ENCODE assay signal across 8 cellular contexts in genomic region chr2:227472265-227473018, GRCh38. TPM values are rescaled to one million over a fixed set of nuclear protein-coding genes. Genes with fewer than 3 reads are reported as not detected.
DNase-seq lines count a peak whose midpoint lies in the region; ATAC-seq, FAIRE-seq and TF ChIP-seq lines count a peak whose summit lies in the region.

No MANE protein-coding gene starts in this region.

- H3F3A ChIP-seq in GM23248 (ENCODE audit: insufficient read depth) (peaks cover 4% of the 10 kb centered on the region), neural cell (ENCODE audit: insufficient read depth, low read length, poor library complexity, severe bottlenecking) (no peaks in the 10 kb centered on the region)

- H3K9me2 ChIP-seq in GM23248 (ENCODE audit: insufficient read depth) (no peaks in the 10 kb centered on the region), neural cell (ENCODE audit: insufficient read depth, low read length) (no peaks in the 10 kb centered on the region)

- intact Hi-C loops in aorta (cut with DNase I), result loop anchor here (5.0 to 10.0 kb wide), 3 partner anchors 45 to 292 kb away; no protein-coding TSS in a partner anchor

- H3K4me2 ChIP-seq in GM23248 (ENCODE audit: unreplicated experiment) (peak overlapping the region; percentile 39), neural cell (ENCODE audit: low read length) (no peak overlapping the region)

- peak; percentile 64 for DNase-seq in GM12891 (ENCODE audit: insufficient read length, low spot score)
- DNase-seq in GM23248, result peak; percentile 63
- no peak for DNase-seq in LNCaP clone FGC (ENCODE audit: low read depth)
- peak; percentile 48 for DNase-seq in activated T-cell treated with anti-CD3 and anti-CD28 coated beads, Interleukin-2, amount 50 U/mL, for 1 hour
- no peak for DNase-seq in fibroblast of mammary gland (ENCODE audit: low read depth)
- peak; percentile 64 to 83 for DNase-seq in aorta
- DNase-seq in NCI-H526 treated with DMSO at 0.1 percent for 48 hours (lab: John Stamatoyannopoulos, UW), result no peak

- H3K36me3 ChIP-seq in GM23248 (ENCODE audit: low read depth) (no peaks in the 10 kb centered on the region), neural cell (ENCODE audit: insufficient read depth, low read length) (no peaks in the 10 kb centered on the region), aorta (ENCODE audit: control insufficient read depth in 1 of 2, insufficient read depth in 2 of 2, low read length in 1 of 2) (no peaks in the 10 kb centered on the region)

- ATAC-seq in aorta (ENCODE audit: low FRiP score), result peak; percentile 56

- H3K27me3 ChIP-seq in GM23248 (replicated peaks; ENCODE audit: insufficient read depth) (no peaks in the 10 kb centered on the region), neural cell (ENCODE audit: insufficient read depth, low read depth, low read length) (no peaks in the 10 kb centered on the region), aorta (ENCODE audit: control insufficient read depth in 1 of 2, insufficient read depth in 2 of 2, low read length in 1 of 2) (no peaks in the 10 kb centered on the region)

- H3K4me3 ChIP-seq in GM23248 (peak overlapping the region; percentile 81), LNCaP clone FGC (ENCODE audit: low read depth, low read length) (peak overlapping the region; percentile 64), fibroblast of mammary gland (ENCODE audit: control insufficient read depth, low read depth, low read length) (peak overlapping the region; percentile 70), neural cell (ENCODE audit: low read length) (peak overlapping the region; percentile 70), aorta (ENCODE audit: low read length in 2 of 2) (peak overlapping the region; percentile 85 to 98)

- H3K27ac ChIP-seq in GM23248 (peak overlapping the region; percentile 77), neural cell (ENCODE audit: low read length) (peak overlapping the region; percentile 87), aorta (ENCODE audit: low read depth in 1 of 2, low read length in 2 of 2) (peak overlapping the region; percentile 49 to 85)

- peaks cover 33% of the 10 kb centered on the region for H3K4me1 ChIP-seq in GM23248 (ENCODE audit: insufficient read depth)
- H3K4me1 ChIP-seq in aorta (ENCODE audit: control insufficient read depth in 1 of 2, insufficient read depth in 2 of 2, low read length in 2 of 2), result peaks cover 0 to 2% of the 10 kb centered on the region in 2 donors

- no peak for TF ChIP-seq EP300 in neural cell (conservative IDR thresholded peaks at IDR 0.05; ENCODE audit: poor library complexity, severe bottlenecking)

- peak overlapping the region; percentile 64; the same call in 1 of the 2 replicates for H2AFZ ChIP-seq in GM23248
- H2AFZ ChIP-seq in neural cell (ENCODE audit: low read depth, low read length), result no peak overlapping the region

- H3K79me2 ChIP-seq in GM23248 (ENCODE audit: insufficient read depth), result peaks cover 57% of the 10 kb centered on the region
- peaks cover 45% of the 10 kb centered on the region for H3K79me2 ChIP-seq in neural cell (replicated peaks; ENCODE audit: insufficient read depth, low read length)

- TF ChIP-seq RAD21 in neural cell (conservative IDR thresholded peaks at IDR 0.05), result peak; percentile 3

- TF ChIP-seq CTCF in LNCaP clone FGC (IDR thresholded peaks at IDR 0.05; ENCODE audit: control insufficient read depth, extremely low read depth, insufficient read depth) (no peak), fibroblast of mammary gland (conservative IDR thresholded peaks at IDR 0.05; ENCODE audit: control insufficient read depth, insufficient read depth, low read depth, low read length) (no peak), neural cell (IDR thresholded peaks at IDR 0.05; ENCODE audit: poor library complexity, severe bottlenecking) (peak; percentile 22)

- H3K9me3 ChIP-seq in GM23248 (ENCODE audit: low read depth) (no peaks in the 10 kb centered on the region), neural cell (ENCODE audit: low read length) (no peaks in the 10 kb centered on the region), aorta (ENCODE audit: control insufficient read depth, low read length) (no peaks in the 10 kb centered on the region)

- TF ChIP-seq POLR2A in GM12891 (IDR thresholded peaks at IDR 0.05; ENCODE audit: low read depth, low read length), result no peak

- H4K20me1 ChIP-seq in GM23248 (ENCODE audit: insufficient read depth), result peaks cover 33% of the 10 kb centered on the region; the same call in 1 of the 2 replicates
- H4K20me1 ChIP-seq in neural cell (ENCODE audit: insufficient read depth), result no peaks in the 10 kb centered on the region

- in situ Hi-C loops in GM23248 (cut with MboI), result no loop called here

- WGBS in GM23248 (ENCODE audit: low coverage in 1 of 2, low lambda C conversion rate in 2 of 2, missing lambda C conversion rate in 2 of 2), 2 experiments, result 0 to 1% methylated on average over 21 to 81 of the region's 96 CpGs
- 0 to 1% methylated on average over 40 to 96 of the region's 96 CpGs for WGBS in aorta, 2 donors

- H3K9ac ChIP-seq in GM23248 (peak overlapping the region; percentile 95), neural cell (ENCODE audit: low read length) (peak overlapping the region; percentile 94)

- peak; percentile 5 for FAIRE-seq in GM12891 (lab: Jason Lieb, UNC)

TF ChIP-seq in GM12891, 5 proteins besides CTCF, POLR2A, EP300 and RAD21:
- TF ChIP-seq SPI1 (IDR thresholded peaks at IDR 0.05; ENCODE audit: low read depth, low read length) (no peak), POU2F2 (IDR thresholded peaks at IDR 0.05; ENCODE audit: low read depth, low read length) (no peak), PAX5 (IDR thresholded peaks at IDR 0.05; ENCODE audit: insufficient read depth, low read length, severe bottlenecking) (peak; percentile 11), TAF1 (IDR thresholded peaks at IDR 0.05; ENCODE audit: low read depth, low read length) (no peak), POLR2AphosphoS5 (IDR thresholded peaks at IDR 0.05; ENCODE audit: low read depth, low read length) (no peak)

TF ChIP-seq in neural cell, 6 proteins besides CTCF, POLR2A, EP300 and RAD21:
- TF ChIP-seq SMC3 (conservative IDR thresholded peaks at IDR 0.05; ENCODE audit: poor library complexity) (peak; percentile 1), MXI1 (conservative IDR thresholded peaks at IDR 0.05; ENCODE audit: poor library complexity, severe bottlenecking) (no peak)

RNA-seq across cellular contexts. Expression of gene AGFG1, which starts 0.5 kb away (rescaled TPM):
- 46.8 TPM for polyA plus RNA-seq in GM12891 (2012; ENCODE audit: low read depth, missing spikeins)
- 144 and 150 TPM in 2 replicates for total RNA-seq in GM23248 (2014; rRNA removed; shearing (Covaris generic))
- polyA plus RNA-seq in GM23248 (2016; fragmentation: Nextera tagmentation; extraction: Ambion mirVana) (14.0 and 16.5 TPM in 2 replicates), neural cell (106 and 107 TPM in 2 replicates), aorta (10 to 100 TPM; 27.0 to 30.8 TPM)
- polyA minus RNA-seq in neural cell, result 176 and 198 TPM in 2 replicates
- 10 to 100 TPM; 81.3 to 82.9 TPM for total RNA-seq in aorta

Comparison
In these comparisons a context has a peak if more than half of its experiments do, and no peak if none do; other contexts are left out.
1. DNase-seq: peak in GM12891 (single experiment), GM23248 (single experiment), activated T-cell treated with anti-CD3 and anti-CD28 coated beads, Interleukin-2, amount 50 U/mL, for 1 hour (single experiment) and aorta (2 of 2); none in LNCaP clone FGC (single experiment), fibroblast of mammary gland (single experiment) and NCI-H526 treated with DMSO at 0.1 percent for 48 hours (single experiment).
2. Peak in every context shown above with its lines, with median percentiles within 50 percentile points of each other: H3K27ac ChIP-seq and H3K4me3 ChIP-seq.